17 cellular contexts compared by ENCODE assay signal in genomic region chr18:44885507-44885906, GRCh38.
DNase-seq lines count a peak whose midpoint lies in the region; ATAC-seq, FAIRE-seq and TF ChIP-seq lines count a peak whose summit lies in the region.
"Had no signal": no experiment of that assay in that cellular context is flagged by ENCODE, and none has a peak within 500 bp of the region (broad histone marks: within the 10 kb centered on the region; RNA-seq: fewer than 3 reads in every experiment).

No MANE protein-coding gene starts in this region.

- intact Hi-C loops in pancreas (cut with DNase I): loop anchor here in 1 of 3 donors (10.0 kb wide), 1 partner anchor 201 kb away; the partner anchor contains the start of gene SETBP1

- peak; percentile 94 for ATAC-seq in left lobe of liver
- ATAC-seq in pancreas: peak; percentile 30 to 79 (median 56)
- ATAC-seq: GM23338, K562 had no signal

- FAIRE-seq in pancreas (lab: Jason Lieb, UNC): no peak
- FAIRE-seq: G401.6, GM12891, K562 had no signal

- H3K4me1 ChIP-seq in pancreas: peaks cover 32 to 54% (median 34%) of the 10 kb centered on the region in 3 donors

- peak overlapping the region in 2 of 4 donors; percentile 64 to 73 for H3K27ac ChIP-seq in pancreas
- H3K27ac ChIP-seq: BLaER1 had no signal

- peak; percentile 48 for DNase-seq in NCI-H2171 treated with DMSO at 0.1 percent for 48 hours (lab: John Stamatoyannopoulos, UW)
- no peak for DNase-seq in NCI-H2171 (lab: John Stamatoyannopoulos, UW)
- peak; percentile 78 for DNase-seq in left lobe of liver (ENCODE audit: low spot score)
- peak in 3 of 6 donors; percentile 52 to 60 (median 59) for DNase-seq in pancreas
- DNase-seq in HCEC 1CT: no peak
- DNase-seq in ecto neural progenitor cell (ENCODE audit: low spot score): no peak
- DNase-seq in KG1 (lab: John Stamatoyannopoulos, UW): no peak
- DNase-seq: 8988T, AML-193, DMS79 treated with DMSO at 0.1 percent for 48 hours, EL, H7 had no signal

- TF ChIP-seq CTCF in pancreas (IDR thresholded peaks at IDR 0.05): no peak

- no peak overlapping the region for H3K4me3 ChIP-seq in pancreas
- H3K4me3 ChIP-seq: BLaER1, GM23338, K562 had no signal

- no peaks in the 10 kb centered on the region for H3K36me3 ChIP-seq in pancreas
- H3K36me3 ChIP-seq: BLaER1 had no signal

- no peaks in the 10 kb centered on the region for H3K9me3 ChIP-seq in pancreas
- H3K9me3 ChIP-seq: BLaER1 had no signal

- WGBS in pancreas, 2 donors: 13 to 16% methylated on average over 4 of the region's 4 CpGs

- H3K27me3 ChIP-seq in pancreas: no peaks in the 10 kb centered on the region
- H3K27me3 ChIP-seq: BLaER1 had no signal

Comparison
In these comparisons a context has a peak if more than half of its experiments do, and no peak if none do; other contexts are left out.
1. DNase-seq: peak in NCI-H2171 treated with DMSO at 0.1 percent for 48 hours (single experiment) and left lobe of liver (single experiment); none in NCI-H2171 (single experiment), HCEC 1CT (single experiment), ecto neural progenitor cell (single experiment) and KG1 (single experiment).